In genomic region chr3:136189043-136189442, GRCh38 we compare ENCODE assay signal across 18 cellular contexts. TPM values are rescaled to one million over a fixed set of nuclear protein-coding genes. Genes with fewer than 3 reads are reported as not detected.
DNase-seq lines count a peak whose midpoint lies in the region; ATAC-seq and TF ChIP-seq lines count a peak whose summit lies in the region.
"Had no signal": no experiment of that assay in that cellular context is flagged by ENCODE, and none has a peak within 500 bp of the region (broad histone marks: within the 10 kb centered on the region; RNA-seq: fewer than 3 reads in every experiment).

No MANE protein-coding gene starts in this region.

- H3K36me3 ChIP-seq in Loucy (ENCODE audit: insufficient read depth, low read length), result peaks cover 6% of the 10 kb centered on the region; the same call in 1 of the 2 replicates

- peak overlapping the region; percentile 22 for H3K4me3 Mint-ChIP-seq in activated naive CD4-positive, alpha-beta T cell treated with anti-CD3 and anti-CD28 coated beads for 36 hours
- peak overlapping the region; percentile 9 for H3K4me3 Mint-ChIP-seq in dendritic cell treated with granulocyte-macrophage colony-stimulating factor and Interleukin-4, amounts not matched to agents 40 ng/mL and 50 ng/mL, for 4 days
- no peak overlapping the region for H3K4me3 Mint-ChIP-seq in progenitor cell of endocrine pancreas (ENCODE audit: low read depth)

- H4K20me1 ChIP-seq in Loucy (ENCODE audit: insufficient read depth, low read length, poor library complexity, severe bottlenecking), result peaks cover 98% of the 10 kb centered on the region

- no peaks in the 10 kb centered on the region for H3K9me3 Mint-ChIP-seq in activated naive CD4-positive, alpha-beta T cell treated with anti-CD3 and anti-CD28 coated beads for 36 hours
- no peaks in the 10 kb centered on the region for H3K9me3 Mint-ChIP-seq in dendritic cell treated with granulocyte-macrophage colony-stimulating factor and Interleukin-4, amounts not matched to agents 40 ng/mL and 50 ng/mL, for 4 days
- H3K9me3 Mint-ChIP-seq in progenitor cell of endocrine pancreas (ENCODE audit: low read depth), result no peaks in the 10 kb centered on the region

- no peaks in the 10 kb centered on the region for H3K9me2 ChIP-seq in Loucy (replicated peaks; ENCODE audit: low read depth, low read length)

- H3K4me1 Mint-ChIP-seq in activated naive CD4-positive, alpha-beta T cell treated with anti-CD3 and anti-CD28 coated beads for 36 hours (ENCODE audit: low read depth), result peaks cover 80% of the 10 kb centered on the region
- peaks cover 95% of the 10 kb centered on the region for H3K4me1 Mint-ChIP-seq in dendritic cell treated with granulocyte-macrophage colony-stimulating factor and Interleukin-4, amounts not matched to agents 40 ng/mL and 50 ng/mL, for 4 days (ENCODE audit: low read depth)
- H3K4me1 Mint-ChIP-seq in progenitor cell of endocrine pancreas (ENCODE audit: low read depth), result peaks cover 42% of the 10 kb centered on the region

- TF ChIP-seq CTCF in Loucy (conservative IDR thresholded peaks at IDR 0.05; ENCODE audit: low read length), result no peak
- no peak for TF ChIP-seq CTCF in progenitor cell of endocrine pancreas (IDR thresholded peaks at IDR 0.05; ENCODE audit: unreplicated experiment)
- TF ChIP-seq CTCF in dorsolateral prefrontal cortex (IDR thresholded peaks at IDR 0.05 in 54 of 56, conservative IDR thresholded peaks at IDR 0.05 in 2 of 56; ENCODE audit: low read depth in 1 of 56, partially characterized antibody in 56 of 56), result no peak

- no peak overlapping the region for H3K27ac ChIP-seq in dorsolateral prefrontal cortex
- H3K27ac ChIP-seq: GM23248, spleen, testis had no signal

- intact Hi-C loops in activated naive CD4-positive, alpha-beta T cell treated with anti-CD3 and anti-CD28 coated beads for 36 hours (cut with micrococcal nuclease), result no loop called here
- intact Hi-C loops in dendritic cell treated with granulocyte-macrophage colony-stimulating factor and Interleukin-4, amounts not matched to agents 40 ng/mL and 50 ng/mL, for 4 days (cut with micrococcal nuclease), result no loop called here
- intact Hi-C loops in dorsolateral prefrontal cortex (cut with DNase I), result no loop called here

- H3K36me3 Mint-ChIP-seq in activated naive CD4-positive, alpha-beta T cell treated with anti-CD3 and anti-CD28 coated beads for 36 hours (ENCODE audit: low read depth), result peaks cover 31% of the 10 kb centered on the region
- H3K36me3 Mint-ChIP-seq in dendritic cell treated with granulocyte-macrophage colony-stimulating factor and Interleukin-4, amounts not matched to agents 40 ng/mL and 50 ng/mL, for 4 days (ENCODE audit: low read depth), result peaks cover 30% of the 10 kb centered on the region
- no peaks in the 10 kb centered on the region for H3K36me3 Mint-ChIP-seq in progenitor cell of endocrine pancreas (ENCODE audit: insufficient read depth)

- peak overlapping the region; percentile 53 for H3K9ac ChIP-seq in Loucy (ENCODE audit: low read depth, low read length, poor library complexity, severe bottlenecking)
- H3K9ac ChIP-seq: GM23248 had no signal

- H3K27ac Mint-ChIP-seq in activated naive CD4-positive, alpha-beta T cell treated with anti-CD3 and anti-CD28 coated beads for 36 hours, result no peak overlapping the region
- peak overlapping the region; percentile 37 for H3K27ac Mint-ChIP-seq in dendritic cell treated with granulocyte-macrophage colony-stimulating factor and Interleukin-4, amounts not matched to agents 40 ng/mL and 50 ng/mL, for 4 days
- peak overlapping the region; percentile 92 for H3K27ac Mint-ChIP-seq in progenitor cell of endocrine pancreas

- H3K4me3 ChIP-seq in Loucy (ENCODE audit: low read length, poor library complexity, severe bottlenecking), result peak overlapping the region; percentile 86
- no peak overlapping the region for H3K4me3 ChIP-seq in dorsolateral prefrontal cortex
- H3K4me3 ChIP-seq: GM23248, testis had no signal

- peaks cover 62% of the 10 kb centered on the region for H3K4me1 ChIP-seq in Loucy (ENCODE audit: insufficient read depth, low read length, poor library complexity, severe bottlenecking)

- H3K4me2 ChIP-seq in Loucy (ENCODE audit: low read depth, low read length, poor library complexity, severe bottlenecking), result peak overlapping the region; percentile 99

- no peak overlapping the region for H2AFZ ChIP-seq in Loucy (ENCODE audit: low read length)
- H2AFZ ChIP-seq: GM23248 had no signal

- DNase-seq in activated naive CD4-positive, alpha-beta T cell treated with anti-CD3 and anti-CD28 coated beads for 36 hours, result no peak
- DNase-seq in activated naive CD4-positive, alpha-beta T cell (lab: John Stamatoyannopoulos, UW), result no peak
- no peak for DNase-seq in progenitor cell of endocrine pancreas (ENCODE audit: low spot score, unreplicated experiment)
- DNase-seq in dermis blood vessel endothelial cell, result no peak
- DNase-seq in dorsolateral prefrontal cortex, result no peak
- DNase-seq: aorta, GM23248, Karpas-422, left colon, NCI-H1105, NCI-H2107, NCI-H524 treated with DMSO at 0.1 percent for 48 hours, spleen, testis had no signal

- no peak for ATAC-seq in HG02678 (IDR thresholded peaks at IDR 0.05; ENCODE audit: unreplicated experiment)
- ATAC-seq: left colon, Right ventricle myocardium inferior had no signal

- H3K9me3 ChIP-seq in Loucy (ENCODE audit: insufficient read depth, low read depth, low read length), result no peaks in the 10 kb centered on the region
- H3K9me3 ChIP-seq: spleen, testis had no signal

- H3K27me3 ChIP-seq in Loucy (ENCODE audit: insufficient read depth, low read length, poor library complexity, severe bottlenecking), result no peaks in the 10 kb centered on the region
- no peaks in the 10 kb centered on the region for H3K27me3 ChIP-seq in dorsolateral prefrontal cortex
- H3K27me3 ChIP-seq: spleen, testis had no signal

- no peaks in the 10 kb centered on the region for H3F3A ChIP-seq in Loucy (ENCODE audit: low read depth)

- H3K27me3 Mint-ChIP-seq in activated naive CD4-positive, alpha-beta T cell treated with anti-CD3 and anti-CD28 coated beads for 36 hours (ENCODE audit: low read depth), result no peaks in the 10 kb centered on the region
- no peaks in the 10 kb centered on the region for H3K27me3 Mint-ChIP-seq in dendritic cell treated with granulocyte-macrophage colony-stimulating factor and Interleukin-4, amounts not matched to agents 40 ng/mL and 50 ng/mL, for 4 days
- no peaks in the 10 kb centered on the region for H3K27me3 Mint-ChIP-seq in progenitor cell of endocrine pancreas

- peaks cover 100% of the 10 kb centered on the region for H3K79me2 ChIP-seq in Loucy (ENCODE audit: insufficient read depth, low read length)

- CTCF ChIA-PET in activated naive CD4-positive, alpha-beta T cell treated with anti-CD3 and anti-CD28 coated beads for 36 hours (lab: Charles Lee), result no interaction called here

RNA-seq across cellular contexts. Expression of gene MSL2, which starts 7.1 kb away (rescaled TPM):
- 10 to 100 TPM; 40.6 to 42.7 TPM for total RNA-seq in activated naive CD4-positive, alpha-beta T cell treated with anti-CD3 and anti-CD28 coated beads for 36 hours
- total RNA-seq in progenitor cell of endocrine pancreas (39.9 and 42.0 TPM in 2 replicates), dermis blood vessel endothelial cell (14.1 and 17.5 TPM in 2 replicates), dorsolateral prefrontal cortex (10 to 100 TPM; 30.4 to 70.4 (median 41.8) TPM)
